In the genomic region with DNA sequence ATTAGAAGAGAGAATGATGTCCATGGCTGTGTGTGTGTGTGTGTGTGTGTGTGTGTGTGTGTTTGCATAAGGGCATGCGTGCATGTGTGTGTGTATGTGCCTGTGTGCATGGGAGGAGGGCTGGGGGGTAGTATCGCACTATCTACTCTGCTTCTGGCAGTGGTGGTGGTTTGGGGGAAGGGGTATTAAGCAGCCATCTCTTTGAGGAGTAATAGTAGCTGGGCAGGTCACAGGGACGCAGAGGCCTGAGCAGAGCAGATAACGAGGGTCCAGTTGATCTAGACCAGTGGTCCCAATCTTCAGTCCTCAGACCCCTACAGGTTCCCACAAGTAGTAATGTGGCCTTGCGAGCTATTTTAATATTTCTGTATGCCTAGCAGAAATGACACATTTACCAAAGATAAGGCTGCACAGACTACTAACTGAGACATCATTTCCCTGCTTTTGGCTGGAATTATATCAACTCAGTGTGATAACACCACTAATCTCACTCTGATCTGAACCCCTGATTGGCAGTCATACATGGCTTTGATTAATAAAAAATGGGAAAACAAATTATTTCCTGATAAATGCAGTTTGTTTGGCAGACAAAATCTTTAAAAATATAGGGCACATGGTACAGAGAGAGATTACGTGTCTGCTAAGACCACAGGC, we compare ENCODE assay signal across 19 cellular contexts.
DNase-seq lines count a peak whose midpoint lies in the region; ATAC-seq and TF ChIP-seq lines count a peak whose summit lies in the region.
"Had no signal": no experiment of that assay in that cellular context is flagged by ENCODE, and none has a peak within 500 bp of the region (broad histone marks: within the 10 kb centered on the region; RNA-seq: fewer than 3 reads in every experiment).

No MANE protein-coding gene starts in this region.

- H3K9me3 ChIP-seq in BE2C (peaks cover 3% of the 10 kb centered on the region; the same call in 1 of the 2 replicates), SK-N-SH (no peaks in the 10 kb centered on the region)
- H3K9me3 ChIP-seq: A549 had no signal

- no peaks in the 10 kb centered on the region for H3K79me2 ChIP-seq in SK-N-SH (ENCODE audit: insufficient read depth)

- CTCF ChIA-PET in SK-N-SH (lab: Yijun Ruan, JAX), result interaction anchor here (0.7 to 3.1 kb wide), 29 partner anchors 9 to 273 kb away, joined by 3 to 13 read pairs (median 3); no protein-coding TSS in a partner anchor

- TF ChIP-seq CTCF in BE2C (IDR thresholded peaks at IDR 0.05; ENCODE audit: low read depth, low read length) (no peak), SK-N-SH (IDR thresholded peaks at IDR 0.05) (no peak), nephron (IDR thresholded peaks at IDR 0.05; ENCODE audit: unreplicated experiment in 3 of 3) (no peak)

- intact Hi-C loops in posterior vena cava (cut with DNase I), result no loop called here

- H3K4me3 ChIP-seq in BE2C (ENCODE audit: low read depth, low read length) (no peak overlapping the region), SK-N-SH (ENCODE audit: low read depth in 2 of 2, low read length in 1 of 2) (no peak overlapping the region)
- H3K4me3 ChIP-seq: A549, GM23338 had no signal

- no peaks in the 10 kb centered on the region for H3K36me3 ChIP-seq in BE2C
- no peaks in the 10 kb centered on the region for H3K36me3 ChIP-seq in SK-N-SH (replicated peaks in 1 of 2; ENCODE audit: control insufficient read depth in 1 of 2, insufficient read depth in 2 of 2, low read length in 1 of 2)

- no peak overlapping the region for H2AFZ ChIP-seq in SK-N-SH (ENCODE audit: low read depth)
- H2AFZ ChIP-seq: GM23338 had no signal

- no peaks in the 10 kb centered on the region for H3K9me3 Mint-ChIP-seq in nephron
- H3K9me3 Mint-ChIP-seq: CD4-positive, alpha-beta memory T cell had no signal

- H3K27ac ChIP-seq in SK-N-SH (ENCODE audit: low read depth in 2 of 2, low read length in 1 of 2), result peak overlapping the region in 1 of 2 experiments; percentile 100; a peak in 2 of 4 replicates
- H3K27ac ChIP-seq: A549 had no signal

- H3K27me3 Mint-ChIP-seq in nephron (ENCODE audit: low read depth), result peaks cover 12% of the 10 kb centered on the region

- no peak overlapping the region for H3K4me2 ChIP-seq in SK-N-SH
- H3K4me2 ChIP-seq: A549, GM23338 had no signal

- H4K20me1 ChIP-seq in SK-N-SH (ENCODE audit: insufficient read depth), result no peaks in the 10 kb centered on the region

- 50% methylated on average over 6 of the region's 6 CpGs for WGBS in SK-N-SH (ENCODE audit: low lambda C conversion rate)

- TF ChIP-seq RAD21 in SK-N-SH (IDR thresholded peaks at IDR 0.05; ENCODE audit: low read length), result peak; percentile 34

- DNase-seq in BE2C, result peak; percentile 39
- DNase-seq in SK-N-SH, result peak; percentile 65
- DNase-seq in posterior vena cava (ENCODE audit: low spot score), result peak; percentile 28
- no peak for DNase-seq in hippocampal formation (lab: John Stamatoyannopoulos, UW)
- no peak for DNase-seq in T1000 (lab: John Stamatoyannopoulos, UW)
- DNase-seq: 8988T; ACHN; C1 segment of cervical spinal cord; Calu3; CD4-positive, alpha-beta memory T cell; COR-L47; DMS79 treated with DMSO at 0.1 percent for 48 hours; GF-D8; H9 had no signal

- no peak overlapping the region for H3K9ac ChIP-seq in SK-N-SH

- peak overlapping the region in 2 of 3 experiments; percentile 18 to 55 for H3K27ac Mint-ChIP-seq in nephron
- H3K27ac Mint-ChIP-seq: CD4-positive, alpha-beta memory T cell; H9 had no signal

- no peaks in the 10 kb centered on the region for H3K9me2 ChIP-seq in SK-N-SH

- POLR2A ChIA-PET in SK-N-SH (lab: Yijun Ruan, JAX), result interaction anchor here (0.6 to 2.8 kb wide), 19 partner anchors 9 to 914 kb away, joined by 3 to 37 read pairs (median 6); a partner anchor contains a TSS

- peaks cover 53% of the 10 kb centered on the region for H3K4me1 Mint-ChIP-seq in nephron
- H3K4me1 Mint-ChIP-seq: CD4-positive, alpha-beta memory T cell had no signal

- H3K4me1 ChIP-seq in BE2C (peaks cover 54% of the 10 kb centered on the region), SK-N-SH (ENCODE audit: control insufficient read depth in 1 of 2, insufficient read depth in 2 of 2, low read depth in 1 of 2, low read length in 1 of 2) (peaks cover 0 to 69% of the 10 kb centered on the region in 2 experiments; a peak in 2 of 4 replicates)
- H3K4me1 ChIP-seq: A549 had no signal

- H3K27me3 ChIP-seq in BE2C (no peaks in the 10 kb centered on the region), SK-N-SH (ENCODE audit: insufficient read depth) (no peaks in the 10 kb centered on the region)

- H3K4me3 Mint-ChIP-seq in nephron, result no peak overlapping the region
- H3K4me3 Mint-ChIP-seq: CD4-positive, alpha-beta memory T cell; GM23338; H9 had no signal

- H3K36me3 Mint-ChIP-seq in nephron (ENCODE audit: low read depth), result no peaks in the 10 kb centered on the region
- H3K36me3 Mint-ChIP-seq: CD4-positive, alpha-beta memory T cell had no signal

- no peaks in the 10 kb centered on the region for H3F3A ChIP-seq in SK-N-SH (replicated peaks; ENCODE audit: insufficient read depth)

- peak; percentile 8 to 98; a peak in 2 of 4 replicates for TF ChIP-seq EP300 in SK-N-SH (IDR thresholded peaks at IDR 0.05; ENCODE audit: borderline replicate concordance in 1 of 2, low read depth in 1 of 2, low read length in 1 of 2)

- no peak for ATAC-seq in HG03045 (IDR thresholded peaks at IDR 0.05; ENCODE audit: unreplicated experiment)
- ATAC-seq: A549, GM23338, HCT116 had no signal

TF ChIP-seq in SK-N-SH, 30 proteins besides CTCF, POLR2A, EP300 and RAD21 (continues in another document):
- TF ChIP-seq TAF1 (IDR thresholded peaks at IDR 0.05; ENCODE audit: borderline replicate concordance, low read depth, low read length) (no peak), FOSL2 (IDR thresholded peaks at IDR 0.05; ENCODE audit: borderline replicate concordance, low read depth) (no peak), RFX5 (IDR thresholded peaks at IDR 0.05; ENCODE audit: low read length) (0 out of 2 replicates have a peak, but pooled peaks have one; percentile 55), YY1 (IDR thresholded peaks at IDR 0.05; ENCODE audit: low read depth) (no peak), MXI1 (IDR thresholded peaks at IDR 0.05; ENCODE audit: low read depth, low read length) (no peak), NFIC (IDR thresholded peaks at IDR 0.05; ENCODE audit: borderline replicate concordance) (no peak), SMC3 (IDR thresholded peaks at IDR 0.05; ENCODE audit: low read depth, low read length) (peak; percentile 21; the same call in 1 of the 2 replicates), NRF1 (IDR thresholded peaks at IDR 0.05; ENCODE audit: low read depth, low read length) (no peak), TEAD4 (IDR thresholded peaks at IDR 0.05; ENCODE audit: borderline replicate concordance, insufficient read depth) (peak; percentile 26; the same call in 1 of the 2 replicates), SIN3A (IDR thresholded peaks at IDR 0.05; ENCODE audit: borderline replicate concordance, low read depth, low read length) (no peak), TCF12 (IDR thresholded peaks at IDR 0.05) (peak; percentile 20; the same call in 1 of the 2 replicates), JUND (IDR thresholded peaks at IDR 0.05) (no peak), RXRA (IDR thresholded peaks at IDR 0.05; ENCODE audit: borderline replicate concordance, low read depth) (no peak), MEF2A (IDR thresholded peaks at IDR 0.05; ENCODE audit: borderline replicate concordance, low read depth) (no peak), POLR2AphosphoS5 (IDR thresholded peaks at IDR 0.05; ENCODE audit: low read depth, low read length) (no peak), FOXJ3 (CRISPR knock-in tag; IDR thresholded peaks at IDR 0.05) (peak; percentile 58), GATA2 (CRISPR knock-in tag; IDR thresholded peaks at IDR 0.05) (peak; percentile 97), GABPA (IDR thresholded peaks at IDR 0.05; ENCODE audit: low read depth) (no peak)
- TF ChIP-seq, protein P1, sequence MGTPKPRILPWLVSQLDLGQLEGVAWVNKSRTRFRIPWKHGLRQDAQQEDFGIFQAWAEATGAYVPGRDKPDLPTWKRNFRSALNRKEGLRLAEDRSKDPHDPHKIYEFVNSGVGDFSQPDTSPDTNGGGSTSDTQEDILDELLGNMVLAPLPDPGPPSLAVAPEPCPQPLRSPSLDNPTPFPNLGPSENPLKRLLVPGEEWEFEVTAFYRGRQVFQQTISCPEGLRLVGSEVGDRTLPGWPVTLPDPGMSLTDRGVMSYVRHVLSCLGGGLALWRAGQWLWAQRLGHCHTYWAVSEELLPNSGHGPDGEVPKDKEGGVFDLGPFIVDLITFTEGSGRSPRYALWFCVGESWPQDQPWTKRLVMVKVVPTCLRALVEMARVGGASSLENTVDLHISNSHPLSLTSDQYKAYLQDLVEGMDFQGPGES (IDR thresholded peaks at IDR 0.05; ENCODE audit: low read depth, low read length), result no peak
- TF ChIP-seq, protein P2, sequence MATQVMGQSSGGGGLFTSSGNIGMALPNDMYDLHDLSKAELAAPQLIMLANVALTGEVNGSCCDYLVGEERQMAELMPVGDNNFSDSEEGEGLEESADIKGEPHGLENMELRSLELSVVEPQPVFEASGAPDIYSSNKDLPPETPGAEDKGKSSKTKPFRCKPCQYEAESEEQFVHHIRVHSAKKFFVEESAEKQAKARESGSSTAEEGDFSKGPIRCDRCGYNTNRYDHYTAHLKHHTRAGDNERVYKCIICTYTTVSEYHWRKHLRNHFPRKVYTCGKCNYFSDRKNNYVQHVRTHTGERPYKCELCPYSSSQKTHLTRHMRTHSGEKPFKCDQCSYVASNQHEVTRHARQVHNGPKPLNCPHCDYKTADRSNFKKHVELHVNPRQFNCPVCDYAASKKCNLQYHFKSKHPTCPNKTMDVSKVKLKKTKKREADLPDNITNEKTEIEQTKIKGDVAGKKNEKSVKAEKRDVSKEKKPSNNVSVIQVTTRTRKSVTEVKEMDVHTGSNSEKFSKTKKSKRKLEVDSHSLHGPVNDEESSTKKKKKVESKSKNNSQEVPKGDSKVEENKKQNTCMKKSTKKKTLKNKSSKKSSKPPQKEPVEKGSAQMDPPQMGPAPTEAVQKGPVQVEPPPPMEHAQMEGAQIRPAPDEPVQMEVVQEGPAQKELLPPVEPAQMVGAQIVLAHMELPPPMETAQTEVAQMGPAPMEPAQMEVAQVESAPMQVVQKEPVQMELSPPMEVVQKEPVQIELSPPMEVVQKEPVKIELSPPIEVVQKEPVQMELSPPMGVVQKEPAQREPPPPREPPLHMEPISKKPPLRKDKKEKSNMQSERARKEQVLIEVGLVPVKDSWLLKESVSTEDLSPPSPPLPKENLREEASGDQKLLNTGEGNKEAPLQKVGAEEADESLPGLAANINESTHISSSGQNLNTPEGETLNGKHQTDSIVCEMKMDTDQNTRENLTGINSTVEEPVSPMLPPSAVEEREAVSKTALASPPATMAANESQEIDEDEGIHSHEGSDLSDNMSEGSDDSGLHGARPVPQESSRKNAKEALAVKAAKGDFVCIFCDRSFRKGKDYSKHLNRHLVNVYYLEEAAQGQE (IDR thresholded peaks at IDR 0.05; ENCODE audit: low read depth, low read length), result no peak

Comparison
In these comparisons a context has a peak if more than half of its experiments do, and no peak if none do; other contexts are left out.
1. DNase-seq: peak in BE2C (single experiment), SK-N-SH (single experiment) and posterior vena cava (single experiment); none in hippocampal formation (0 of 2) and T1000 (single experiment).